In genomic region chr15:75716249-75716950, GRCh38 we compare ENCODE assay signal across 8 cellular contexts. TPM values are rescaled to one million over a fixed set of nuclear protein-coding genes. Genes with fewer than 3 reads are reported as not detected.
DNase-seq lines count a peak whose midpoint lies in the region; ATAC-seq and TF ChIP-seq lines count a peak whose summit lies in the region.
"Not testable (repeated sequence)": the region's sequence is repeated elsewhere in the genome, so short reads cannot be mapped to it uniquely, and the experiment has no call there.
"Had no signal": no experiment of that assay in that cellular context is flagged by ENCODE, and none has a peak within 500 bp of the region (broad histone marks: within the 10 kb centered on the region; RNA-seq: fewer than 3 reads in every experiment).

No MANE protein-coding gene starts in this region.

- DNase-seq in MG63 (peak; percentile 72), left lobe of liver (ENCODE audit: low spot score) (peak; percentile 55)
- DNase-seq in left cardiac atrium; mucosa of descending colon; gastrocnemius medialis; tibial nerve (ENCODE audit: low spot score in 2 of 2): not testable (repeated sequence)

- in situ Hi-C loops in gastrocnemius medialis (cut with MboI; ENCODE audit: low sequenced_read_pairs in 4 of 4), result not testable (repeated sequence)

- not testable (repeated sequence) for TF ChIP-seq CTCF in mucosa of descending colon (IDR thresholded peaks at IDR 0.05); gastrocnemius medialis (IDR thresholded peaks at IDR 0.05 in 4 of 5, conservative IDR thresholded peaks at IDR 0.05 in 1 of 5); tibial nerve (IDR thresholded peaks at IDR 0.05)

- H3K9me3 ChIP-seq in MG63, mucosa of descending colon, gastrocnemius medialis, tibial nerve: not testable (repeated sequence)

- peak; percentile 46 for ATAC-seq in esophagus mucosa
- ATAC-seq in left cardiac atrium, result peak; percentile 4 to 29
- peak; percentile 87 for ATAC-seq in left lobe of liver
- ATAC-seq in mucosa of descending colon, result peak; percentile 86
- peak; percentile 42 to 46 for ATAC-seq in gastrocnemius medialis

- TF ChIP-seq EP300 in tibial nerve (IDR thresholded peaks at IDR 0.05), result peak in 1 of 2 donors; percentile 34

- H3K27me3 ChIP-seq in MG63, gastrocnemius medialis, tibial nerve: not testable (repeated sequence)

- not testable (repeated sequence) for H3K36me3 ChIP-seq in MG63; mucosa of descending colon (ENCODE audit: low read depth); gastrocnemius medialis; tibial nerve

- H3K4me1 ChIP-seq in mucosa of descending colon (ENCODE audit: low read depth), result peaks cover 22% of the 10 kb centered on the region
- H3K4me1 ChIP-seq in gastrocnemius medialis, result peaks cover 9 to 17% of the 10 kb centered on the region in 2 donors
- H3K4me1 ChIP-seq in tibial nerve, result peaks cover 0 to 68% (median 22%) of the 10 kb centered on the region in 4 donors

- not testable (repeated sequence) for H3K4me3 ChIP-seq in MG63, mucosa of descending colon, gastrocnemius medialis, tibial nerve

- H3K27ac ChIP-seq in gastrocnemius medialis, result peak overlapping the region; percentile 29 to 68 (median 56)
- peak overlapping the region in 3 of 4 donors; percentile 53 to 96 (median 71) for H3K27ac ChIP-seq in tibial nerve

- intact Hi-C loops in left cardiac atrium (cut with DNase I); mucosa of descending colon (cut with DNase I, micrococcal nuclease); gastrocnemius medialis (cut with DNase I; ENCODE audit: low total_unique reads): not testable (repeated sequence)

- not testable (repeated sequence) for TF ChIP-seq POLR2A in gastrocnemius medialis (IDR thresholded peaks at IDR 0.05); tibial nerve (IDR thresholded peaks at IDR 0.05)

- 25% methylated on average over 3 of the region's 10 CpGs; no CpG with 5 or more reads in 1 of the 2 donors for WGBS in tibial nerve, 2 donors

RNA-seq across cellular contexts. Expression of gene CSPG4, which starts 3.8 kb away (rescaled TPM):
- total RNA-seq in MG63 (2014; rRNA removed; shearing (Covaris generic); ENCODE audit: low replicate concordance), result 13.4 and 19.6 TPM in 2 replicates
- total RNA-seq in esophagus mucosa (1.9 TPM), left cardiac atrium (10 to 100 TPM; 16.8 to 27.6 TPM), left lobe of liver (0.23 TPM), mucosa of descending colon (10 to 100 TPM in 1 of 3 donors, 1 to 10 TPM in 2; 3.0 to 86.8 (median 7.8) TPM), gastrocnemius medialis (100 to 1,000 TPM in 2 of 4 donors, 10 to 100 TPM in 2; 38.2 to 145 (median 88.5) TPM), tibial nerve (100 to 1,000 TPM; 100 to 132 (median 115) TPM)
- total RNA-seq: CD4-positive, alpha-beta T cell had no signal

Comparison
In these comparisons a context has a peak if more than half of its experiments do, and no peak if none do; other contexts are left out.
1. ATAC-seq: peak in every context shown above with its lines; median percentile 87 in left lobe of liver; 86 in mucosa of descending colon; 46 in esophagus mucosa; 44 in gastrocnemius medialis; 16 in left cardiac atrium.